1 cellular context compared by ENCODE assay signal in the genomic region with DNA sequence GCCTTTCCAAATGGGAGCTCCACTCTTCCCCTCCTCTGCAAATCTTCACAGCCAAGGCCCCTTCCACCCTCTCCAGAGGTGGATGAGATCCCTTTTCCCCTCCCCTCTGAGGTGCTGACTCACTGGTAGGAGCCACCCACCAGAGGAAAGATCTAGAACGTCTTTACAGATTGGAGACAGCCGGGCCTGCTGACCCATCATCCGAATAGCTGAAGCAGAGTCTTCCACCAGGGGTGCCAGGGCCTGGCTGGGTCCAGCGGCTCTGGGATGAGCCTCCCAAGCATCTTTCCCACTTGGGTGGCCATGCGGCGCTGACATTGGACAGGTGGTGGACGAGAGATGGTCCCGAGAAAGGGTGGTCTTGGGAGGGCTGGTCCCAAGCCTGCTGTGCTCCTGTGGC.
TF ChIP-seq lines count a peak whose summit lies in the region.

No MANE protein-coding gene starts in this region.

TF ChIP-seq in HEK293, 187 proteins besides CTCF, POLR2A, EP300 and RAD21 (continued from another document):
- TF ChIP-seq, protein P1, sequence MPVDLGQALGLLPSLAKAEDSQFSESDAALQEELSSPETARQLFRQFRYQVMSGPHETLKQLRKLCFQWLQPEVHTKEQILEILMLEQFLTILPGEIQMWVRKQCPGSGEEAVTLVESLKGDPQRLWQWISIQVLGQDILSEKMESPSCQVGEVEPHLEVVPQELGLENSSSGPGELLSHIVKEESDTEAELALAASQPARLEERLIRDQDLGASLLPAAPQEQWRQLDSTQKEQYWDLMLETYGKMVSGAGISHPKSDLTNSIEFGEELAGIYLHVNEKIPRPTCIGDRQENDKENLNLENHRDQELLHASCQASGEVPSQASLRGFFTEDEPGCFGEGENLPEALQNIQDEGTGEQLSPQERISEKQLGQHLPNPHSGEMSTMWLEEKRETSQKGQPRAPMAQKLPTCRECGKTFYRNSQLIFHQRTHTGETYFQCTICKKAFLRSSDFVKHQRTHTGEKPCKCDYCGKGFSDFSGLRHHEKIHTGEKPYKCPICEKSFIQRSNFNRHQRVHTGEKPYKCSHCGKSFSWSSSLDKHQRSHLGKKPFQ (tag by site-specific recombination; IDR thresholded peaks at IDR 0.05), result no peak
